In the genomic region with DNA sequence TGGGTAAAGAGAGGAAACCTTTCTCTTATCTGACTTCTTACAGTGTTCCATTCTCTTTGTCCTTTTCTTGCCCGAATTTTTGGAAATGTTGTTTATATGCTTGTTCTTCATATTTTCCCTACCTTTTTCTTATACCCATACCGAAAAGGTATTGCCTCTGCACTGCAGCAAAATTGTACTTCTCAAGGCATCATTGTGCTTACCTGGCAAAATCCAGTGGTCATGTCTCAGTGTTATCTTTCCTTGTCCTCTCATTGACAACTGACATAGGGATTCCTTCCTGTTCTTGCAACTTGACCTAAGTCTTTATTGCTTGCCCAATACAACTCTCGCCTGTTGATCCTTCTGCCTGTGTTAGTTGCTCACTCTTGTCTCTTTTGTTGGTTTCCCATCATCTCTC, we compare ENCODE assay signal across 2 cellular contexts.
A peak's percentile ranks its signal among the peaks of the same experiment; 100 is the strongest.
TF ChIP-seq lines count a peak whose summit lies in the region.

No MANE protein-coding gene starts in this region.

TF ChIP-seq in HepG2, 621 proteins besides CTCF, POLR2A, EP300 and RAD21 (continued from another document):
- TF ChIP-seq ZFP36 (IDR thresholded peaks at IDR 0.05; ENCODE audit: borderline replicate concordance, low read depth, low read length, partially characterized antibody) (no peak), MAFF (IDR thresholded peaks at IDR 0.05; ENCODE audit: low read depth, low read length) (peak; percentile 78), ZNF431 (CRISPR knock-in tag; IDR thresholded peaks at IDR 0.05; ENCODE audit: borderline replicate concordance, low read depth) (no peak), THAP8 (CRISPR knock-in tag; IDR thresholded peaks at IDR 0.05; ENCODE audit: borderline replicate concordance) (no peak), CHCHD3 (CRISPR knock-in tag; IDR thresholded peaks at IDR 0.05) (no peak), SRSF1 (optimal IDR thresholded peaks at IDR 0.05; ENCODE audit: low read depth, low read length) (no peak), ZNF629 (CRISPR knock-in tag; conservative IDR thresholded peaks at IDR 0.05) (no peak)

TF ChIP-seq in IMR-90, 13 proteins besides CTCF, POLR2A, EP300 and RAD21 (continued from another document):
- TF ChIP-seq RCOR1 (IDR thresholded peaks at IDR 0.05; ENCODE audit: insufficient replicate concordance, low read length) (no peak), SMC3 (IDR thresholded peaks at IDR 0.05; ENCODE audit: low read depth, low read length) (no peak)
TF ChIP-seq in IMR-90: peak in this region for 1.
